Comparison of ENCODE assay signal across 8 cellular contexts in the genomic region with DNA sequence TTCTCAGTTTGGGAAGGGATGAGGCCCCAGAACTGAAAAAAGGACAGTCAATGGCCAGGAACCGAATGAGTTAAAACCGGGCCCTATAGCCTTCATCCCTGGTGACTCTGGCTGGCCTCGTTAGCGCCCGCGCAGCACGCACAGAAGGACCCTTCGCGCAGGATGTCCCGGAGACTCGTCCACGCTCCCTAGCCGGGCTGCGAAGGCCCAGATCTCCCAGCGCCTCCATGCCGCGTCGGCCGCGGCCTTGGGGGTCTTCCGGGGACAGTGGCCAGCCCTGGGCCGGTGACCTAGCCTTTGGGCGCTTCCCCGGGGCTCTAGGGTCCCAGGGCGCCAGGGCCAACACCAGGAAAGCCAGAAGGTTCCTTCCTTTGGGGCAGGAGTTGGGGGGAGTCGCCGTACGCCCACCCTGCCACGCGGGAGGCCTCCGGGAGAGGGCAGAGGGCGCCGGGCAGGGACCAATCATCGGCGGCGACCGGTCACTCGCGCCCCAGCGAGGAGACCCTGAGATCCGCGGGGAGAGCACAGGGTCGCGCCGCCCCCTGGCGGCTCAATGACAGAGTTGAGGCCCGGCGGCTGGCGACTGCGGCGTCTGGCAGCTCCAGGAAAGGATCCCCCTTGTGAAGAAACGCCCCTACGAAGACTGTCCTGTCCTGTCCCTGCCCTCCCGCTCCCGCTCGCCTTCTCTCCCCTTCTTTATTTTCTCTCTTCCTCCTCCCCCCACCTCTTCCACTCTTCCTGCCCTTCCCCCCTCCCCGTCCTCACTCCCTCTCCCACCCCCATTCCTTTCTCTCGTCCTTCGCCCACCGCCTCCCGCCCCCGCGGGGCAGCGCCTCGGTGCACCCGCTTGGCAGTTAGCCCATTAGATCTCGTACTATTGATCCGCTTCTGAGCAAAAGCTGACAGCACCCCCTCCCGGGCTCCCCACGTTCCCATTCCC.
A peak's percentile ranks its signal among the peaks of the same experiment; 100 is the strongest.
DNase-seq lines count a peak whose midpoint lies in the region; ATAC-seq and TF ChIP-seq lines count a peak whose summit lies in the region.

No MANE protein-coding gene starts in this region.

- no peak overlapping the region for H3K9ac ChIP-seq in iPS-18a (ENCODE audit: low read length)

- TF ChIP-seq CTCF in NB4 (IDR thresholded peaks at IDR 0.05; ENCODE audit: low read depth, low read length): peak; percentile 69
- TF ChIP-seq CTCF in astrocyte of the cerebellum (IDR thresholded peaks at IDR 0.05; ENCODE audit: low read depth, low read length, missing control alignments): peak; percentile 56

- no peak overlapping the region for H3K27ac ChIP-seq in iPS-18a (ENCODE audit: low read length)

- H3K27me3 ChIP-seq in iPS-18a (ENCODE audit: control insufficient read depth, insufficient read depth, low read length): peaks cover 94% of the 10 kb centered on the region

- H3K9me3 ChIP-seq in iPS-18a (ENCODE audit: control insufficient read depth, low read depth, low read length): no peaks in the 10 kb centered on the region

- no peaks in the 10 kb centered on the region for H3K36me3 ChIP-seq in iPS-18a (ENCODE audit: control insufficient read depth, low read depth, low read length)

- no peak for ATAC-seq in HG02981 (IDR thresholded peaks at IDR 0.05; ENCODE audit: unreplicated experiment)

- DNase-seq in DMS53 treated with DMSO at 0.1 percent for 48 hours (lab: John Stamatoyannopoulos, UW; ENCODE audit: unreplicated experiment) (peak; percentile 47), NB4 (ENCODE audit: low read depth) (peak; percentile 71), T-helper 1 cell (peak in 3 of 5 donors; percentile 15 to 32 (median 28)), astrocyte of the cerebellum (ENCODE audit: low read depth) (no peak), mesenteric fat pad (ENCODE audit: low spot score) (no peak)
- peak; percentile 56 for DNase-seq in stimulated activated CD4-positive, alpha-beta T cell treated with anti-CD3 and anti-CD28 coated beads, Interleukin-12 subunit alpha, Interleukin-12 subunit beta, amount 100 ng/mL, for 4 hours

- no peak overlapping the region for H3K4me3 ChIP-seq in NB4 (ENCODE audit: low read depth, low read length)
- H3K4me3 ChIP-seq in astrocyte of the cerebellum (ENCODE audit: low read depth, low read length): peak overlapping the region; percentile 42
- peak overlapping the region; percentile 68 for H3K4me3 ChIP-seq in iPS-18a (ENCODE audit: low read length)

- TF ChIP-seq POLR2A in NB4 (IDR thresholded peaks at IDR 0.05; ENCODE audit: extremely low read depth, insufficient read length): no peak

- in situ Hi-C loops in astrocyte of the cerebellum (cut with HindIII; ENCODE audit: low sequenced_read_pairs): no loop called here

- H3K4me1 ChIP-seq in iPS-18a (ENCODE audit: control insufficient read depth, low read depth, low read length): peaks cover 31% of the 10 kb centered on the region

Comparison
In these comparisons a context has a peak if more than half of its experiments do, and no peak if none do; other contexts are left out.
1. DNase-seq: peak in DMS53 treated with DMSO at 0.1 percent for 48 hours (single experiment), NB4 (single experiment), T-helper 1 cell (3 of 5) and stimulated activated CD4-positive, alpha-beta T cell treated with anti-CD3 and anti-CD28 coated beads, Interleukin-12 subunit alpha, Interleukin-12 subunit beta, amount 100 ng/mL, for 4 hours (single experiment); none in astrocyte of the cerebellum (single experiment) and mesenteric fat pad (single experiment).